In the genomic region with DNA sequence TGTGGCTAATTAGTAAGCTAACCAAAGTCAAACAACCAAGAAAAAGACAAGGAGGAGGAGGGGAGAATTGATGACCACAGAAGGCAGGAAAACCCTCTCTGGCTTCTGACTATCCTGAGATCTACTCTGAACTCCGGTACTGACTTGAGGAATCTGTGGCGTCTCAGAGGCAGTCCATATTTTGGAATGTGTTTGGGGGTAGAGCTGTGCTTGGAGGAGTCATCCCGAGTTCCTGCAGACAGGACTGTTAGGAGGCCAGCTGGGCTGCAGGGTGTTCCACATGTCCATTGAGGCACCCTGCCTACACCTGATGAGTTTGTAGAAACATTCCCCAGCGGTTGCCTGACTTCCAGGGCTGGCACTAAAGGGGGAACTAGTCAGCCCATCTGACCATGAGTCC, we compare ENCODE assay signal across 25 cellular contexts.
"Had no signal": no experiment of that assay in that cellular context is flagged by ENCODE, and none has a peak within 500 bp of the region (broad histone marks: within the 10 kb centered on the region; RNA-seq: fewer than 3 reads in every experiment).

No MANE protein-coding gene starts in this region.

- H3K36me3 ChIP-seq: left ventricle myocardium inferior, ovary, right atrium auricular region, thyroid gland, transverse colon, upper lobe of left lung, vagina had no signal

- H3K4me1 ChIP-seq: testis had no signal

- H3K27me3 ChIP-seq: ovary, right atrium auricular region, testis, thyroid gland, transverse colon, upper lobe of left lung, vagina had no signal

- ATAC-seq: mucosa of descending colon; naive thymus-derived CD4-positive, alpha-beta T cell; natural killer cell treated with Interleukin-12 subunit alpha and Interleukin-12 subunit beta and Interleukin-15 and Interleukin-18, amount 100 ng/mL, for 72 hours; sciatic nerve; stimulated activated memory B cell treated with anti-CD40 and anti-IgM and Interleukin-4, amounts not matched to agents 10 μg/mL and 1 μg/mL and 100 μg/mL, for 72 hours; stimulated activated naive CD8-positive, alpha-beta T cell treated with anti-CD3 and anti-CD28 coated beads, Interleukin-15, amount 100 ng/mL, for 72 hours had no signal

- H3K4me3 ChIP-seq: left ventricle myocardium inferior, lung, mucosa of descending colon, ovary, right atrium auricular region, smooth muscle cell, testis, thyroid gland, transverse colon, upper lobe of left lung, vagina had no signal

- H3K4me2 ChIP-seq: smooth muscle cell had no signal

- H3K9me3 ChIP-seq: mucosa of descending colon, ovary, right atrium auricular region, testis, thyroid gland, transverse colon, upper lobe of left lung, vagina had no signal

- H3K27ac ChIP-seq: left ventricle myocardium inferior, ovary, right atrium auricular region, testis, thyroid gland, transverse colon, upper lobe of left lung, vagina had no signal

- FAIRE-seq: islet of Langerhans had no signal

- DNase-seq: hypothalamus; immature natural killer cell; left ventricle myocardium inferior; mesendoderm; mucosa of descending colon; naive thymus-derived CD4-positive, alpha-beta T cell; ovary; stimulated activated CD4-positive, alpha-beta T cell treated with anti-CD3 and anti-CD28 coated beads, Interleukin-1b, Interleukin-23, amount 100 ng/mL, for 48 hours; stimulated activated CD4-positive, alpha-beta T cell treated with anti-CD3 and anti-CD28 coated beads, Interleukin-2, amount 100 ng/mL, for 48 hours; stimulated activated CD4-positive, alpha-beta T cell treated with anti-CD3 and anti-CD28 coated beads, Interleukin-4, amount 100 ng/mL, for 4 hours; stimulated activated CD8-positive, alpha-beta memory T cell treated with anti-CD3 and anti-CD28 coated beads, Interleukin-4, amount 100 ng/mL, for 48 hours; stimulated activated naive CD4-positive, alpha-beta T cell treated with Interleukin-2 at 50 U/mL for 16 hours; stimulated activated naive CD8-positive, alpha-beta T cell treated with anti-CD3 and anti-CD28 coated beads, Interleukin-15, amount 100 ng/mL, for 72 hours; testis; thyroid gland; transverse colon; upper lobe of left lung had no signal
